8 cellular contexts compared by ENCODE assay signal in the genomic region with DNA sequence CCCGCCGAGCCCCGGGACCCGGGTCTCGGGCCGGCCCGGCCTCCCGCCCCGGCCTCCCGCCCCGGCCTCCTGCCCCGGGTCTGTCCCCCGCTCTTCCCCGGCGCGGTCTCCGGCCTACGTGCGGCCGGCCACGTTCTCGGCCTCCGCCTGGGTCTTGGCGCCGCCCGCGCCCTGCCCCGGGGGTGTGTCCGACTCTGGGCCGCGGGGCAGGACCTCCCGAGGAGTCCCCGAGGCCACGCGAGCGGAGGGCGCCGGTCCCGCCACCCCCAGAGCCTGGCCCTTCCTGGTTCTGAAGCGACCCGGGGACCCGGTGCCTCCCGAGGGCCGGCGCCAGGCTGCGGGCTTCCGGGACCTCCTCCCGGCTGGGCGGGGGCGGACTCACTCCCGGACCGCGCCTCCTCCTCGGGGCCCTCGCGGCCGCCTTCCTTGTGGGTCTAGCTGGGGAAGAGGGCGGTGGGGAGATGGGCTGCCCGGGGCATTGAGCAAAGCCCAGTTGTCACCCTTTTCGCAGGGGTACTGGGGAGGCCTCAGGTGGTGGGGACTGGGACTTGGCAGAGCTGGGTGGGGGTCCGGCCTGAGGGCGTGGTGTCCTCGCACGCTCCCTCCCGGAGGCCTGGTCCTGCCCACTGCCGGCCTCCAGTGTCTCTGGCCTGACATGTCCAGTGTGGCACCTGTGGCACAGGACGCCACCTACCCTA. TPM values are rescaled to one million over a fixed set of nuclear protein-coding genes. Genes with fewer than 3 reads are reported as not detected.
DNase-seq lines count a peak whose midpoint lies in the region; ATAC-seq and TF ChIP-seq lines count a peak whose summit lies in the region.

No MANE protein-coding gene starts in this region.

- H3K27ac ChIP-seq in right lobe of liver, result peak overlapping the region; percentile 26 to 86 (median 80)

- WGBS in right lobe of liver (ENCODE audit: insufficient coverage, low coverage, low lambda C conversion rate, missing lambda C conversion rate), result 0% methylated on average over 1 of the region's 67 CpGs

- peaks cover 0 to 43% (median 15%) of the 10 kb centered on the region in 4 donors for H3K4me1 ChIP-seq in right lobe of liver

- POLR2A ChIA-PET in activated CD4-positive, alpha-beta T cell treated with anti-CD3 and anti-CD28 coated beads, Interleukin-2, amount 10 ng/mL, durations not matched to agents 7 days and 5 days (lab: Charles Lee), result no interaction called here

- CTCF ChIA-PET in activated CD4-positive, alpha-beta T cell treated with anti-CD3 and anti-CD28 coated beads, Interleukin-2, amount 10 ng/mL, durations not matched to agents 7 days and 5 days (lab: Charles Lee), result no interaction called here

- H3K9me3 Mint-ChIP-seq in activated CD4-positive, alpha-beta T cell treated with anti-CD3 and anti-CD28 coated beads, Interleukin-2, amount 10 ng/mL, durations not matched to agents 7 days and 5 days, result no peaks in the 10 kb centered on the region

- peak overlapping the region; percentile 84 for H3K4me3 ChIP-seq in GM08714 (ENCODE audit: low read length)
- peak overlapping the region; percentile 65 for H3K4me3 ChIP-seq in HFF-Myc (replicated peaks; ENCODE audit: low read depth, low read length)
- H3K4me3 ChIP-seq in right lobe of liver, result peak overlapping the region; percentile 66 to 88 (median 83)

- H3K36me3 Mint-ChIP-seq in activated CD4-positive, alpha-beta T cell treated with anti-CD3 and anti-CD28 coated beads, Interleukin-2, amount 10 ng/mL, durations not matched to agents 7 days and 5 days (ENCODE audit: low read depth), result peaks cover 10% of the 10 kb centered on the region

- TF ChIP-seq CTCF in HFF-Myc (IDR thresholded peaks at IDR 0.05; ENCODE audit: low read depth, low read length, missing control alignments) (no peak), right lobe of liver (IDR thresholded peaks at IDR 0.05) (no peak)

- ATAC-seq in right lobe of liver, result peak; percentile 51 to 61 (median 58)

- peak; percentile 65 for TF ChIP-seq POLR2A in right lobe of liver (IDR thresholded peaks at IDR 0.05)

- H3K4me1 Mint-ChIP-seq in activated CD4-positive, alpha-beta T cell treated with anti-CD3 and anti-CD28 coated beads, Interleukin-2, amount 10 ng/mL, durations not matched to agents 7 days and 5 days, result peaks cover 62% of the 10 kb centered on the region

- no peaks in the 10 kb centered on the region for H3K9me3 ChIP-seq in right lobe of liver

- intact Hi-C loops in right lobe of liver (cut with DNase I), result no loop called here

- peak overlapping the region; percentile 54 for H3K27ac Mint-ChIP-seq in activated CD4-positive, alpha-beta T cell treated with anti-CD3 and anti-CD28 coated beads, Interleukin-2, amount 10 ng/mL, durations not matched to agents 7 days and 5 days

- no peaks in the 10 kb centered on the region for H3K36me3 ChIP-seq in right lobe of liver

- H3K4me3 Mint-ChIP-seq in activated CD4-positive, alpha-beta T cell treated with anti-CD3 and anti-CD28 coated beads, Interleukin-2, amount 10 ng/mL, durations not matched to agents 7 days and 5 days, result peak overlapping the region; percentile 81

- no peaks in the 10 kb centered on the region for H3K27me3 Mint-ChIP-seq in activated CD4-positive, alpha-beta T cell treated with anti-CD3 and anti-CD28 coated beads, Interleukin-2, amount 10 ng/mL, durations not matched to agents 7 days and 5 days

- DNase-seq in HFF-Myc (ENCODE audit: extremely low read depth, low read depth) (no peak), NCI-H146 (lab: John Stamatoyannopoulos, UW) (peak; percentile 40), dermis blood vessel endothelial cell (peak; percentile 54), right lobe of liver (peak; percentile 80 to 85 (median 85)), NCI-H1930 (lab: John Stamatoyannopoulos, UW) (no peak)
- DNase-seq in activated CD4-positive, alpha-beta T cell treated with anti-CD3 and anti-CD28 coated beads, Interleukin-2, amount 10 ng/mL, durations not matched to agents 7 days and 5 days, result peak; percentile 71
- peak; percentile 48 to 61 for DNase-seq in stimulated activated CD4-positive, alpha-beta T cell treated with anti-CD3 and anti-CD28 coated beads, Interleukin-4, amount 100 ng/mL, for 48 hours (ENCODE audit: low read depth in 2 of 2)

- no peaks in the 10 kb centered on the region for H3K27me3 ChIP-seq in right lobe of liver

RNA-seq across cellular contexts. Expression of a gene that starts 0.6 kb away (rescaled TPM):
- total RNA-seq in activated CD4-positive, alpha-beta T cell treated with anti-CD3 and anti-CD28 coated beads, Interleukin-2, amount 10 ng/mL, durations not matched to agents 7 days and 5 days, result 100 to 1,000 TPM; 190 to 210 TPM
- 316 and 398 TPM in 2 replicates for total RNA-seq in dermis blood vessel endothelial cell
- 10 to 100 TPM; 68.3 to 97.6 (median 73.7) TPM for total RNA-seq in right lobe of liver

RNA-seq across cellular contexts. Expression of a gene that starts 14.7 kb away (rescaled TPM):
- total RNA-seq in activated CD4-positive, alpha-beta T cell treated with anti-CD3 and anti-CD28 coated beads, Interleukin-2, amount 10 ng/mL, durations not matched to agents 7 days and 5 days, result under 1 TPM; 0.27 to 0.30 TPM
- total RNA-seq in dermis blood vessel endothelial cell (not detected in 2 replicates), right lobe of liver (not detected)

RNA-seq across cellular contexts. Expression of a gene that starts 38.7 kb away (rescaled TPM):
- not detected for total RNA-seq in activated CD4-positive, alpha-beta T cell treated with anti-CD3 and anti-CD28 coated beads, Interleukin-2, amount 10 ng/mL, durations not matched to agents 7 days and 5 days
- not detected in 2 replicates for total RNA-seq in dermis blood vessel endothelial cell
- 1 to 10 TPM in 2 of 6 experiments, under 1 TPM in 1, not detected in 3; 0.29 to 2.3 (median 1.4) TPM for total RNA-seq in right lobe of liver

RNA-seq across cellular contexts. Expression of a gene that starts 38.8 kb away (rescaled TPM):
- 10 to 100 TPM; 11.6 to 16.0 TPM for total RNA-seq in activated CD4-positive, alpha-beta T cell treated with anti-CD3 and anti-CD28 coated beads, Interleukin-2, amount 10 ng/mL, durations not matched to agents 7 days and 5 days
- 4.5 and 6.0 TPM in 2 replicates for total RNA-seq in dermis blood vessel endothelial cell
- total RNA-seq in right lobe of liver, result 10 to 100 TPM in 4 of 6 experiments, 1 to 10 TPM in 2; 6.9 to 15.4 (median 13.1) TPM

RNA-seq across cellular contexts. Expression of a gene that starts 53.0 kb away (rescaled TPM):
- total RNA-seq in activated CD4-positive, alpha-beta T cell treated with anti-CD3 and anti-CD28 coated beads, Interleukin-2, amount 10 ng/mL, durations not matched to agents 7 days and 5 days, result 10 to 100 TPM; 13.9 to 15.2 TPM
- total RNA-seq in dermis blood vessel endothelial cell (1.8 and 3.2 TPM in 2 replicates), right lobe of liver (1 to 10 TPM in 4 of 6 experiments, under 1 TPM in 2; 0.92 to 2.0 (median 1.2) TPM)

Comparison
In these comparisons a context has a peak if more than half of its experiments do, and no peak if none do; other contexts are left out.
1. DNase-seq: peak in NCI-H146 (single experiment), activated CD4-positive, alpha-beta T cell treated with anti-CD3 and anti-CD28 coated beads, Interleukin-2, amount 10 ng/mL, durations not matched to agents 7 days and 5 days (single experiment), dermis blood vessel endothelial cell (single experiment), right lobe of liver (3 of 3) and stimulated activated CD4-positive, alpha-beta T cell treated with anti-CD3 and anti-CD28 coated beads, Interleukin-4, amount 100 ng/mL, for 48 hours (2 of 2); none in HFF-Myc (single experiment) and NCI-H1930 (0 of 2).
2. Peak in every context shown above with its lines, with median percentiles within 50 percentile points of each other: H3K4me3 ChIP-seq.